ENCODE assay signal across 8 cellular contexts in genomic region chr7:149624006-149624405, GRCh38.
DNase-seq lines count a peak whose midpoint lies in the region; ATAC-seq, FAIRE-seq and TF ChIP-seq lines count a peak whose summit lies in the region.

No MANE protein-coding gene starts in this region.

- TF ChIP-seq CTCF in WERI-Rb-1 (IDR thresholded peaks at IDR 0.05; ENCODE audit: low read depth, low read length), result no peak
- TF ChIP-seq CTCF in left lung (IDR thresholded peaks at IDR 0.05), result no peak
- TF ChIP-seq CTCF in D721Med (IDR thresholded peaks at IDR 0.05; ENCODE audit: insufficient read depth, missing control alignments), result no peak

- peak overlapping the region; percentile 98 for H3K4me3 Mint-ChIP-seq in central memory CD8-positive, alpha-beta T cell

- H3K36me3 ChIP-seq in ACC112 (ENCODE audit: insufficient read depth, low read length) (peaks cover 8% of the 10 kb centered on the region; the same call in 1 of the 2 replicates), WERI-Rb-1 (peaks cover 26% of the 10 kb centered on the region), left lung (peaks cover 0 to 23% of the 10 kb centered on the region in 2 donors)

- intact Hi-C loops in left lung (cut with DNase I), result no loop called here

- peak; percentile 15 for ATAC-seq in GM19035 (IDR thresholded peaks at IDR 0.05; ENCODE audit: unreplicated experiment)
- peak; percentile 9 for ATAC-seq in HG03439 (IDR thresholded peaks at IDR 0.05; ENCODE audit: unreplicated experiment)
- ATAC-seq in central memory CD8-positive, alpha-beta T cell (replicated peaks; ENCODE audit: extremely low read depth, poor library complexity, severe bottlenecking), result peak; percentile 9
- peak; percentile 28 for ATAC-seq in left lung

- peak overlapping the region; percentile 24; the same call in 1 of the 2 replicates for H3K27ac ChIP-seq in ACC112 (ENCODE audit: low read depth, low read length)
- peak overlapping the region; percentile 87 for H3K27ac ChIP-seq in WERI-Rb-1
- H3K27ac ChIP-seq in left lung, result peak overlapping the region; percentile 85 to 86

- peaks cover 23% of the 10 kb centered on the region for H3K27me3 ChIP-seq in ACC112 (ENCODE audit: insufficient read depth, low read length)
- no peaks in the 10 kb centered on the region for H3K27me3 ChIP-seq in WERI-Rb-1 (ENCODE audit: insufficient read depth, low read depth, severe bottlenecking)
- H3K27me3 ChIP-seq in left lung, result no peaks in the 10 kb centered on the region

- H3K4me1 Mint-ChIP-seq in central memory CD8-positive, alpha-beta T cell, result peaks cover 46% of the 10 kb centered on the region

- peak overlapping the region; percentile 87 for H3K27ac Mint-ChIP-seq in central memory CD8-positive, alpha-beta T cell (ENCODE audit: low read depth)

- H3K79me2 ChIP-seq in ACC112 (ENCODE audit: control insufficient read depth, insufficient read depth, low read length, unreplicated experiment), result peaks cover 37% of the 10 kb centered on the region

- H3K9me3 ChIP-seq in WERI-Rb-1 (ENCODE audit: severe bottlenecking) (no peaks in the 10 kb centered on the region), left lung (no peaks in the 10 kb centered on the region)

- peaks cover 36% of the 10 kb centered on the region for H3K36me3 Mint-ChIP-seq in central memory CD8-positive, alpha-beta T cell (ENCODE audit: insufficient read depth)

- no peak for FAIRE-seq in D721Med (lab: Jason Lieb, UNC)

- H2AFZ ChIP-seq in ACC112 (ENCODE audit: low read length, unreplicated experiment), result peak overlapping the region; percentile 89

- peaks cover 21% of the 10 kb centered on the region for H3K27me3 Mint-ChIP-seq in central memory CD8-positive, alpha-beta T cell

- DNase-seq in WERI-Rb-1, result peak; percentile 52
- peak; percentile 21 to 24 for DNase-seq in central memory CD8-positive, alpha-beta T cell (ENCODE audit: low spot score in 2 of 2)
- DNase-seq in left lung, result peak in 1 of 2 donors; percentile 48
- peak; percentile 20 for DNase-seq in stimulated activated CD8-positive, alpha-beta memory T cell treated with anti-CD3 and anti-CD28 coated beads, Interleukin-12 subunit alpha, Interleukin-12 subunit beta, amount 100 ng/mL, for 4 hours (ENCODE audit: low read depth)
- DNase-seq in D721Med (ENCODE audit: insufficient read length, low spot score), result no peak

- no peaks in the 10 kb centered on the region for H3K9me3 Mint-ChIP-seq in central memory CD8-positive, alpha-beta T cell

- H3K4me1 ChIP-seq in ACC112 (ENCODE audit: control insufficient read depth, insufficient read depth, low read length, unreplicated experiment) (peaks cover 11% of the 10 kb centered on the region), left lung (peaks cover 9 to 31% of the 10 kb centered on the region in 2 donors)

- H3K4me3 ChIP-seq in ACC112 (ENCODE audit: low read depth, low read length) (peak overlapping the region; percentile 85), WERI-Rb-1 (ENCODE audit: low read depth, low read length) (peak overlapping the region; percentile 87), left lung (peak overlapping the region; percentile 91 to 100)

Comparison
In these comparisons a context has a peak if more than half of its experiments do, and no peak if none do; other contexts are left out.
1. H3K27ac ChIP-seq: peak in every context shown above with its lines; median percentile 87 in WERI-Rb-1; 86 in left lung; 24 in ACC112.